ENCODE assay signal across 7 cellular contexts in genomic region chr9:112061152-112061740, GRCh38.
A peak's percentile ranks its signal among the peaks of the same experiment; 100 is the strongest.
DNase-seq lines count a peak whose midpoint lies in the region; ATAC-seq and TF ChIP-seq lines count a peak whose summit lies in the region.

No MANE protein-coding gene starts in this region.

- H3K4me3 Mint-ChIP-seq in activated CD4-positive, alpha-beta memory T cell treated with anti-CD3 and anti-CD28 coated beads, Interleukin-2, amount 10 ng/mL, durations not matched to agents 7 days and 5 days, result no peak overlapping the region

- peaks cover 23% of the 10 kb centered on the region for H3K4me1 Mint-ChIP-seq in activated CD4-positive, alpha-beta memory T cell treated with anti-CD3 and anti-CD28 coated beads, Interleukin-2, amount 10 ng/mL, durations not matched to agents 7 days and 5 days

- peaks cover 2% of the 10 kb centered on the region for H3K4me1 ChIP-seq in parathyroid adenoma

- H3K36me3 Mint-ChIP-seq in activated CD4-positive, alpha-beta memory T cell treated with anti-CD3 and anti-CD28 coated beads, Interleukin-2, amount 10 ng/mL, durations not matched to agents 7 days and 5 days (ENCODE audit: low read depth), result peaks cover 48% of the 10 kb centered on the region

- TF ChIP-seq EP300 in Ishikawa (IDR thresholded peaks at IDR 0.05; ENCODE audit: borderline replicate concordance), result peak; percentile 32; the same call in 1 of the 2 replicates

- H3K27ac Mint-ChIP-seq in activated CD4-positive, alpha-beta memory T cell treated with anti-CD3 and anti-CD28 coated beads, Interleukin-2, amount 10 ng/mL, durations not matched to agents 7 days and 5 days, result peak overlapping the region; percentile 65

- H3K9me3 ChIP-seq in parathyroid adenoma (ENCODE audit: control insufficient read depth, low read length), result no peaks in the 10 kb centered on the region

- peak; percentile 65 for DNase-seq in GM06990 (ENCODE audit: extremely low read depth, insufficient read length)
- peak; percentile 68 for DNase-seq in activated CD4-positive, alpha-beta memory T cell treated with anti-CD3 and anti-CD28 coated beads, Interleukin-2, amount 10 ng/mL, durations not matched to agents 7 days and 5 days
- peak; percentile 96 for DNase-seq in foreskin fibroblast
- DNase-seq in HuH-7.5 (ENCODE audit: low spot score), result no peak

- H3K36me3 ChIP-seq in GM06990 (ENCODE audit: control insufficient read depth, insufficient read depth, low read length), result no peaks in the 10 kb centered on the region
- no peaks in the 10 kb centered on the region for H3K36me3 ChIP-seq in parathyroid adenoma (ENCODE audit: control insufficient read depth, insufficient read depth, low read length)

- no peak overlapping the region for H2AFZ ChIP-seq in parathyroid adenoma

- H3K4me2 ChIP-seq in parathyroid adenoma (ENCODE audit: low read length), result no peak overlapping the region

- no peaks in the 10 kb centered on the region for H3K79me2 ChIP-seq in parathyroid adenoma

- H3K4me3 ChIP-seq in GM06990 (replicated peaks; ENCODE audit: low read depth, low read length) (no peak overlapping the region), foreskin fibroblast (ENCODE audit: low read depth in 1 of 2, low read length in 2 of 2) (no peak overlapping the region), parathyroid adenoma (ENCODE audit: low read depth, low read length) (no peak overlapping the region)

- H3K9ac ChIP-seq in parathyroid adenoma, result no peak overlapping the region

- no peak for TF ChIP-seq CTCF in GM06990 (IDR thresholded peaks at IDR 0.05; ENCODE audit: insufficient read depth, low read length, poor library complexity, severe bottlenecking)
- TF ChIP-seq CTCF in foreskin fibroblast (IDR thresholded peaks at IDR 0.05; ENCODE audit: low read depth, low read length), result no peak
- no peak for TF ChIP-seq CTCF in parathyroid adenoma (IDR thresholded peaks at IDR 0.05)

- CTCF ChIA-PET in activated CD4-positive, alpha-beta memory T cell treated with anti-CD3 and anti-CD28 coated beads, Interleukin-2, amount 10 ng/mL, durations not matched to agents 7 days and 5 days (lab: Charles Lee), result interaction anchor here (0.8 to 1.9 kb wide), 2 partner anchors 13 to 14 kb away, joined by 3 to 5 read pairs; no protein-coding TSS in a partner anchor

- no peak for TF ChIP-seq RAD21 in Ishikawa (IDR thresholded peaks at IDR 0.05; ENCODE audit: low read depth)

- ATAC-seq in GM21529 (IDR thresholded peaks at IDR 0.05; ENCODE audit: unreplicated experiment), result peak; percentile 81

- POLR2A ChIA-PET in activated CD4-positive, alpha-beta memory T cell treated with anti-CD3 and anti-CD28 coated beads, Interleukin-2, amount 10 ng/mL, durations not matched to agents 7 days and 5 days (lab: Charles Lee), result interaction anchor here (1.0 to 1.3 kb wide), 4 partner anchors 23 to 319 kb away, joined by 3 to 4 read pairs (median 4); partner anchors contain the start of genes HSDL2 and UGCG

- no peaks in the 10 kb centered on the region for H3K27me3 Mint-ChIP-seq in activated CD4-positive, alpha-beta memory T cell treated with anti-CD3 and anti-CD28 coated beads, Interleukin-2, amount 10 ng/mL, durations not matched to agents 7 days and 5 days

- H3K27me3 ChIP-seq in GM06990 (replicated peaks; ENCODE audit: control insufficient read depth, insufficient read depth, low read length) (no peaks in the 10 kb centered on the region), parathyroid adenoma (ENCODE audit: control insufficient read depth, insufficient read depth, low read length) (no peaks in the 10 kb centered on the region)

- no peaks in the 10 kb centered on the region for H3K9me3 Mint-ChIP-seq in activated CD4-positive, alpha-beta memory T cell treated with anti-CD3 and anti-CD28 coated beads, Interleukin-2, amount 10 ng/mL, durations not matched to agents 7 days and 5 days

- H3K27ac ChIP-seq in parathyroid adenoma, result peak overlapping the region; percentile 49

TF ChIP-seq in Ishikawa, 13 proteins besides CTCF, POLR2A, EP300 and RAD21:
- TF ChIP-seq TAF1 (IDR thresholded peaks at IDR 0.05; ENCODE audit: low read depth) (no peak), YY1 (IDR thresholded peaks at IDR 0.05; ENCODE audit: low read depth) (no peak), TCF12 (IDR thresholded peaks at IDR 0.05; ENCODE audit: low read depth) (0 out of 2 replicates have a peak, but pooled peaks have one; percentile 25), USF1 (IDR thresholded peaks at IDR 0.05) (no peak), CREB1 (IDR thresholded peaks at IDR 0.05; ENCODE audit: low read depth) (0 out of 2 replicates have a peak, but pooled peaks have one; percentile 12), CEBPB (IDR thresholded peaks at IDR 0.05) (no peak), TEAD4 (IDR thresholded peaks at IDR 0.05) (peak; percentile 26; the same call in 1 of the 2 replicates)
- TF ChIP-seq, protein P1, sequence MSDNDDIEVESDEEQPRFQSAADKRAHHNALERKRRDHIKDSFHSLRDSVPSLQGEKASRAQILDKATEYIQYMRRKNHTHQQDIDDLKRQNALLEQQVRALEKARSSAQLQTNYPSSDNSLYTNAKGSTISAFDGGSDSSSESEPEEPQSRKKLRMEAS (IDR thresholded peaks at IDR 0.05), result peak; percentile 40; the same call in 1 of the 2 replicates
